Comparison of ENCODE assay signal across 8 cellular contexts in the genomic region with DNA sequence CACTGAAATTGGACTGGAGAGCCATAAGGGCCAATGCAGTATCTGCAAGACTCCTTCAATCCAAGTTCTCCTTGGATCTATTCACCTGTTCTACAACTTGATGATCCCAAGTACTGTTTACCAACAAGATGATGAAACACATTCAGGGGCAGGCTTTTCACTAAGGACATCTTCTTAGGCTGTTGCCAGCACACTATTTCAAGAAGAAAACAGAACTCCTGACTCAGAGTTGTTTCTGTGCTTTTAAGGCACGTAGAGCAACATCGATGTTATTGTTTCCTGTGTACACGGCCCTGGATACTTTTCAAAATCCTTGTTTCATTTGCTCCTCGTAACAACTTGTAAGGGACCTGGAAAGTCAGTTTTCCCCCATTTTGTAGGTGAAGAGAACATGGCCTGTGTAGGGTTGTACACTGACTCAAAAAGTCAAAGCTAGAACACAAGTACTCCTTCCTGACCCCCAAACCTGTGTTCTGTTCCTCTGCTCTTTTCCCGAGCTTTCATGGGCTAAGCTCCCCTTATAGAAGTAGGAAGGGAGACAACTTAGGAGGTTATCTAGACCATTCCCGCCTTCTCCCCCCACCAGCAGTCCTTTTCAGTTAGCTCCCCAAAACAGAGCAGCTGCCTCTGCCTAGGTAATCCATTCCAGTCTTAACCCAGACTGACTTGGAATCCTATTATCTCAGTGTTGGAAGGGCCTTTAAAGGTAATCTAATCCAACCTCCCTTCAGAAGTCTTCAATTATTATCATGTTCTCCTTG. TPM values are rescaled to one million over a fixed set of nuclear protein-coding genes. Genes with fewer than 3 reads are reported as not detected.
A peak's percentile ranks its signal among the peaks of the same experiment; 100 is the strongest.
DNase-seq lines count a peak whose midpoint lies in the region; ATAC-seq and TF ChIP-seq lines count a peak whose summit lies in the region.

No MANE protein-coding gene starts in this region.

- peak overlapping the region; percentile 25 for H3K9ac ChIP-seq in skeletal muscle satellite cell (ENCODE audit: low read depth, low read length)

- ATAC-seq in GM21737 (IDR thresholded peaks at IDR 0.05; ENCODE audit: unreplicated experiment) (no peak), GM19035 (IDR thresholded peaks at IDR 0.05; ENCODE audit: unreplicated experiment) (no peak)

- H3K27me3 ChIP-seq in WERI-Rb-1 (ENCODE audit: insufficient read depth, low read depth, severe bottlenecking) (no peaks in the 10 kb centered on the region), skeletal muscle satellite cell (ENCODE audit: control insufficient read depth, insufficient read depth, low read length) (no peaks in the 10 kb centered on the region)

- H3K4me2 ChIP-seq in skeletal muscle satellite cell (ENCODE audit: low read length), result peak overlapping the region; percentile 84

- TF ChIP-seq CTCF in GM12864 (IDR thresholded peaks at IDR 0.05; ENCODE audit: low read depth, low read length, missing control alignments), result no peak
- no peak for TF ChIP-seq CTCF in WERI-Rb-1 (IDR thresholded peaks at IDR 0.05; ENCODE audit: low read depth, low read length)
- no peak for TF ChIP-seq CTCF in fibroblast of mammary gland (conservative IDR thresholded peaks at IDR 0.05; ENCODE audit: control insufficient read depth, insufficient read depth, low read depth, low read length)

- H3K9me3 ChIP-seq in WERI-Rb-1 (ENCODE audit: severe bottlenecking) (no peaks in the 10 kb centered on the region), skeletal muscle satellite cell (replicated peaks; ENCODE audit: low read length) (no peaks in the 10 kb centered on the region)

- peak overlapping the region; percentile 99 for H3K27ac ChIP-seq in WERI-Rb-1

- H3K36me3 ChIP-seq in WERI-Rb-1, result no peaks in the 10 kb centered on the region
- no peaks in the 10 kb centered on the region for H3K36me3 ChIP-seq in skeletal muscle satellite cell (ENCODE audit: insufficient read depth, low read length)

- DNase-seq in GM12864 (ENCODE audit: low read depth) (no peak), WERI-Rb-1 (peak; percentile 60), fibroblast of mammary gland (ENCODE audit: low read depth) (peak; percentile 56), middle frontal gyrus (ENCODE audit: extremely low spot score, low spot score) (no peak), SIG-M5 treated with dmso at 0.1 percent for 504 hours (lab: John Stamatoyannopoulos, UW; ENCODE audit: unreplicated experiment) (no peak)

- peaks cover 49% of the 10 kb centered on the region for H3K4me1 ChIP-seq in skeletal muscle satellite cell (ENCODE audit: control insufficient read depth, insufficient read depth, low read length)

- H3K4me3 ChIP-seq in GM12864 (ENCODE audit: low read depth, low read length), result peak overlapping the region; percentile 65
- H3K4me3 ChIP-seq in WERI-Rb-1 (ENCODE audit: low read depth, low read length), result peak overlapping the region; percentile 49
- no peak overlapping the region for H3K4me3 ChIP-seq in fibroblast of mammary gland (ENCODE audit: control insufficient read depth, low read depth, low read length)
- peak overlapping the region; percentile 85 for H3K4me3 ChIP-seq in skeletal muscle satellite cell (ENCODE audit: low read length)

RNA-seq across cellular contexts. Expression of a gene that starts 5.2 kb away (rescaled TPM):
- total RNA-seq in skeletal muscle satellite cell (2012; rRNA removed), result 103 and 123 TPM in 2 replicates

RNA-seq across cellular contexts. Expression of a gene that starts 53.2 kb away (rescaled TPM):
- total RNA-seq in skeletal muscle satellite cell (2012; rRNA removed), result 11.7 and 14.0 TPM in 2 replicates

Comparison
In these comparisons a context has a peak if more than half of its experiments do, and no peak if none do; other contexts are left out.
1. DNase-seq: peak in WERI-Rb-1 (single experiment) and fibroblast of mammary gland (single experiment); none in GM12864 (single experiment), middle frontal gyrus (single experiment) and SIG-M5 treated with dmso at 0.1 percent for 504 hours (single experiment).